ENCODE assay signal across 8 cellular contexts in the genomic region with DNA sequence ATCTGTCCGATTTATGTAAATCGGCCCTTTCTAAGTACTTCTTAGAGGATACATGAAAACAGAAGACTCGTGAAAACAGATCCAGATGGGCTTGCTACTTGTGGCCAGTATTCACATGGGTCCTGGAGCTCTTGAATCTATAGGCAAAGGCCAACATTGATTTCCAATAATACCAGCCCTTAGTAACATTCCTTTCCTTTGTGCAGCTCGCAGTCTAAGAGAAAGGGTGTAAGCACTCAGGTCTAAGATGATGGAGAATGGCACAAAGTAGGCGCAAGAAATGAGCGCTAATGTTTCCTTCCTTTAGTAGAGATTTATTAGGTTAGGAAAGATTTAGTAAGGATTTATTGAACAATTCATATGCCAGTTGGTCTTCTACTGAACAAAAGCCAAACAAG. TPM values are rescaled to one million over a fixed set of nuclear protein-coding genes. Genes with fewer than 3 reads are reported as not detected.
DNase-seq lines count a peak whose midpoint lies in the region; ATAC-seq and TF ChIP-seq lines count a peak whose summit lies in the region.

No MANE protein-coding gene starts in this region.

- no peaks in the 10 kb centered on the region for H3K27me3 ChIP-seq in cardiac muscle cell
- H3K27me3 ChIP-seq in esophagus (ENCODE audit: control insufficient read depth in 1 of 2, insufficient read depth in 2 of 2, low read length in 2 of 2): no peaks in the 10 kb centered on the region
- H3K27me3 ChIP-seq in ovary: no peaks in the 10 kb centered on the region

- no peak for TF ChIP-seq POLR2A in ovary (IDR thresholded peaks at IDR 0.05)

- intact Hi-C loops in Right ventricle myocardium inferior (cut with DNase I) (loop anchor here (2.0 kb wide), 2 partner anchors 52 to 642 kb away; a partner anchor contains a TSS), ovary (cut with DNase I) (loop anchor here in 3 of 4 donors (2.0 to 10.0 kb wide), 4 partner anchors 52 to 238 kb away; a partner anchor contains a TSS)

- DNase-seq in cardiac muscle cell (ENCODE audit: low read depth in 1 of 2, low spot score in 1 of 2) (peak in 1 of 2 donors; percentile 39), Right ventricle myocardium inferior (ENCODE audit: missing footprints) (no peak), SK-MEL-5 (ENCODE audit: low read depth, low spot score) (peak; percentile 34), ovary (peak in 2 of 5 donors; percentile 10 to 17), hepatic stellate cell (ENCODE audit: low spot score) (no peak)
- DNase-seq in effector CD4-positive, alpha-beta T cell: no peak

- H3K36me3 ChIP-seq in cardiac muscle cell: no peaks in the 10 kb centered on the region
- H3K36me3 ChIP-seq in esophagus (ENCODE audit: control insufficient read depth in 2 of 2, insufficient read depth in 2 of 2, low read length in 1 of 2): no peaks in the 10 kb centered on the region
- H3K36me3 ChIP-seq in ovary: no peaks in the 10 kb centered on the region

- ATAC-seq in Right ventricle myocardium inferior: no peak
- no peak for ATAC-seq in HG03460 (IDR thresholded peaks at IDR 0.05; ENCODE audit: unreplicated experiment)

- H3K4me1 ChIP-seq in cardiac muscle cell (ENCODE audit: low read depth) (no peaks in the 10 kb centered on the region), esophagus (ENCODE audit: control insufficient read depth in 2 of 2, insufficient read depth in 2 of 2, low read length in 1 of 2) (peaks cover 0 to 2% of the 10 kb centered on the region in 2 donors), ovary (ENCODE audit: insufficient read depth) (no peaks in the 10 kb centered on the region)

- TF ChIP-seq EP300 in ovary (IDR thresholded peaks at IDR 0.05): no peak

- in situ Hi-C loops in SK-MEL-5 (cut with HindIII; ENCODE audit: low pct_unique_long_range_greater_than_20kb, low sequenced_read_pairs): no loop called here

- TF ChIP-seq CTCF in cardiac muscle cell (IDR thresholded peaks at IDR 0.05; ENCODE audit: low read depth, low read length) (no peak), ovary (IDR thresholded peaks at IDR 0.05) (no peak)

- H3K4me3 ChIP-seq in cardiac muscle cell (peak overlapping the region; percentile 58), esophagus (ENCODE audit: low read depth in 1 of 2, low read length in 2 of 2) (peak overlapping the region in 1 of 2 donors; percentile 81), ovary (peak overlapping the region; percentile 56)

- H3K27ac ChIP-seq in cardiac muscle cell: peak overlapping the region; percentile 97
- H3K27ac ChIP-seq in esophagus (ENCODE audit: low read depth in 2 of 2, low read length in 1 of 2): peak overlapping the region; percentile 30 to 92
- H3K27ac ChIP-seq in ovary: peak overlapping the region; percentile 85 to 90

- H3K9me3 ChIP-seq in cardiac muscle cell (ENCODE audit: low read depth) (no peaks in the 10 kb centered on the region), esophagus (ENCODE audit: control insufficient read depth in 2 of 2, insufficient read depth in 1 of 2, low read depth in 1 of 2, low read length in 1 of 2) (no peaks in the 10 kb centered on the region), ovary (no peaks in the 10 kb centered on the region)

- WGBS in esophagus, 2 donors: 5 to 8% methylated on average over 6 of the region's 6 CpGs
- 1 to 3% (median 3%) methylated on average over 6 of the region's 6 CpGs for WGBS in ovary, 3 donors

RNA-seq across cellular contexts. Expression of a gene that starts 0.6 kb away (rescaled TPM):
- not detected in 2 replicates for total RNA-seq in cardiac muscle cell
- not detected in 2 replicates for polyA plus RNA-seq in cardiac muscle cell
- not detected for total RNA-seq in Right ventricle myocardium inferior
- not detected in 2 replicates for total RNA-seq in SK-MEL-5 (2014; rRNA removed; shearing (Covaris generic))
- not detected in 2 replicates for polyA plus RNA-seq in SK-MEL-5 (2015; cell fraction: cytosol; rRNA removed)
- not detected in 2 replicates for polyA plus RNA-seq in SK-MEL-5 (2015; cell fraction: nucleus; rRNA removed)
- polyA plus RNA-seq in esophagus: not detected
- not detected for total RNA-seq in ovary
- not detected for polyA plus RNA-seq in ovary

RNA-seq across cellular contexts. Expression of a gene that starts 0.6 kb away (rescaled TPM):
- total RNA-seq in cardiac muscle cell (not detected in 2 replicates), Right ventricle myocardium inferior (not detected), ovary (not detected)
- polyA plus RNA-seq in cardiac muscle cell (not detected in 2 replicates), esophagus (not detected), ovary (not detected)
- not detected in 2 replicates for total RNA-seq in SK-MEL-5 (2014; rRNA removed; shearing (Covaris generic))
- not detected in 2 replicates for polyA plus RNA-seq in SK-MEL-5 (2015; cell fraction: cytosol; rRNA removed)
- not detected in 2 replicates for polyA plus RNA-seq in SK-MEL-5 (2015; cell fraction: nucleus; rRNA removed)
